ENCODE assay signal across 10 cellular contexts in genomic region chr1:26960625-26960966, GRCh38. TPM values are rescaled to one million over a fixed set of nuclear protein-coding genes. Genes with fewer than 3 reads are reported as not detected.
DNase-seq lines count a peak whose midpoint lies in the region; ATAC-seq, FAIRE-seq and TF ChIP-seq lines count a peak whose summit lies in the region.
"Had no signal": no experiment of that assay in that cellular context is flagged by ENCODE, and none has a peak within 500 bp of the region (broad histone marks: within the 10 kb centered on the region; RNA-seq: fewer than 3 reads in every experiment).

No MANE protein-coding gene starts in this region.

- no peaks in the 10 kb centered on the region for H3K79me2 ChIP-seq in DOHH2 (ENCODE audit: control insufficient read depth, low read length)

- no peaks in the 10 kb centered on the region for H4K20me1 ChIP-seq in DOHH2 (ENCODE audit: control insufficient read depth, insufficient read depth, low read depth, low read length)

- H3K9me2 ChIP-seq in DOHH2 (replicated peaks; ENCODE audit: control insufficient read depth, low read length), result no peaks in the 10 kb centered on the region

- H3K4me3 ChIP-seq in DOHH2 (ENCODE audit: low read length) (peak overlapping the region; percentile 82), fibroblast of villous mesenchyme (ENCODE audit: low read depth, low read length) (peak overlapping the region; percentile 52), pancreas (peak overlapping the region; percentile 84 to 98 (median 88)), SJCRH30 (no peak overlapping the region)

- FAIRE-seq in pancreas (lab: Jason Lieb, UNC), result no peak
- FAIRE-seq: endometrium had no signal

- WGBS in pancreas, 2 donors, result 0 to 1% methylated on average over 3 of the region's 3 CpGs

- peaks cover 15% of the 10 kb centered on the region for H3F3A ChIP-seq in DOHH2 (ENCODE audit: control insufficient read depth, insufficient read depth)

- H3K27ac ChIP-seq in DOHH2 (ENCODE audit: low read depth, low read length), result no peak overlapping the region
- H3K27ac ChIP-seq in VCaP, result peak overlapping the region; percentile 89
- H3K27ac ChIP-seq in pancreas, result peak overlapping the region; percentile 55 to 79 (median 78)
- no peak overlapping the region for H3K27ac ChIP-seq in SJCRH30
- H3K27ac ChIP-seq: neutrophil had no signal

- H3K4me2 ChIP-seq in DOHH2 (ENCODE audit: low read length), result peak overlapping the region; percentile 58

- peaks cover 23% of the 10 kb centered on the region for H3K27me3 ChIP-seq in DOHH2 (ENCODE audit: control insufficient read depth, low read length)
- no peaks in the 10 kb centered on the region for H3K27me3 ChIP-seq in pancreas
- peaks cover 3% of the 10 kb centered on the region; the same call in 1 of the 2 replicates for H3K27me3 ChIP-seq in SJCRH30

- no peak for TF ChIP-seq CTCF in DOHH2 (IDR thresholded peaks at IDR 0.05; ENCODE audit: low read depth, low read length, poor library complexity, severe bottlenecking)
- TF ChIP-seq CTCF in VCaP (conservative IDR thresholded peaks at IDR 0.05), result peak; percentile 5; the same call in 1 of the 2 replicates
- no peak for TF ChIP-seq CTCF in fibroblast of villous mesenchyme (IDR thresholded peaks at IDR 0.05; ENCODE audit: insufficient read depth, low read depth, low read length)
- TF ChIP-seq CTCF in pancreas (IDR thresholded peaks at IDR 0.05), result no peak

- H3K4me1 ChIP-seq in DOHH2 (ENCODE audit: control insufficient read depth, low read length) (peaks cover 16% of the 10 kb centered on the region), pancreas (peaks cover 0 to 17% (median 8%) of the 10 kb centered on the region in 3 donors), SJCRH30 (no peaks in the 10 kb centered on the region)

- intact Hi-C loops in pancreas (cut with DNase I), result no loop called here

- H3K36me3 ChIP-seq in DOHH2 (ENCODE audit: control insufficient read depth, low read length) (no peaks in the 10 kb centered on the region), pancreas (no peaks in the 10 kb centered on the region), SJCRH30 (no peaks in the 10 kb centered on the region)
- H3K36me3 ChIP-seq: neutrophil had no signal

- H3K9me3 ChIP-seq in DOHH2 (ENCODE audit: control insufficient read depth, insufficient read depth, low read length) (no peaks in the 10 kb centered on the region), pancreas (no peaks in the 10 kb centered on the region), SJCRH30 (replicated peaks) (no peaks in the 10 kb centered on the region)
- H3K9me3 ChIP-seq: neutrophil had no signal

- DNase-seq in fibroblast of villous mesenchyme (ENCODE audit: low read depth) (no peak), pancreas (no peak), A172 (ENCODE audit: low spot score) (no peak), SJCRH30 (no peak)

- peak in 3 of 4 donors; percentile 11 to 46 (median 45) for ATAC-seq in pancreas
- ATAC-seq in GM19023 (IDR thresholded peaks at IDR 0.05; ENCODE audit: unreplicated experiment), result no peak
- no peak for ATAC-seq in HG02759 (IDR thresholded peaks at IDR 0.05; ENCODE audit: unreplicated experiment)

RNA-seq across cellular contexts. Expression of gene KDF1, which starts 0.3 kb away (rescaled TPM):
- total RNA-seq in fibroblast of villous mesenchyme (not detected in 2 replicates), pancreas (10 to 100 TPM in 2 of 6 donors, 1 to 10 TPM in 4; 7.2 to 11.7 (median 8.9) TPM)
- 10 to 100 TPM in 1 of 2 donors, 1 to 10 TPM in 1; 8.8 to 13.7 TPM for polyA plus RNA-seq in pancreas
- total RNA-seq in A172 (2014; rRNA removed; shearing (Covaris generic)), result not detected in 2 replicates
- not detected in 2 replicates for total RNA-seq in SJCRH30 (2014; rRNA removed; shearing (Covaris generic))

RNA-seq across cellular contexts. Expression of gene TRNP1, which starts 32.9 kb away (rescaled TPM):
- total RNA-seq in fibroblast of villous mesenchyme (13.2 and 27.6 TPM in 2 replicates), pancreas (10 to 100 TPM; 10.4 to 36.8 (median 18.4) TPM)
- polyA plus RNA-seq in pancreas, result 10 to 100 TPM; 42.1 to 48.2 TPM
- total RNA-seq in A172 (2014; rRNA removed; shearing (Covaris generic)), result 19.3 and 23.9 TPM in 2 replicates
- total RNA-seq in SJCRH30 (2014; rRNA removed; shearing (Covaris generic)), result 0.42 and 0.81 TPM in 2 replicates

RNA-seq across cellular contexts. Expression of gene NUDC, which starts 39.1 kb away (rescaled TPM):
- total RNA-seq in fibroblast of villous mesenchyme, result 19.0 and 21.9 TPM in 2 replicates
- total RNA-seq in pancreas, result 10 to 100 TPM; 25.6 to 42.5 (median 31.5) TPM
- 10 to 100 TPM; 42.8 to 54.1 TPM for polyA plus RNA-seq in pancreas
- 70.8 and 79.2 TPM in 2 replicates for total RNA-seq in A172 (2014; rRNA removed; shearing (Covaris generic))
- total RNA-seq in SJCRH30 (2014; rRNA removed; shearing (Covaris generic)), result 89.7 and 95.5 TPM in 2 replicates

RNA-seq across cellular contexts. Expression of gene NR0B2, which starts 46.8 kb away (rescaled TPM):
- total RNA-seq in fibroblast of villous mesenchyme (not detected in 2 replicates), pancreas (10 to 100 TPM in 4 of 6 donors, 1 to 10 TPM in 2; 7.5 to 29.4 (median 11.4) TPM)
- polyA plus RNA-seq in pancreas, result 10 to 100 TPM; 20.9 to 37.5 TPM
- total RNA-seq in A172 (2014; rRNA removed; shearing (Covaris generic)), result not detected in 2 replicates
- total RNA-seq in SJCRH30 (2014; rRNA removed; shearing (Covaris generic)), result not detected in 2 replicates

RNA-seq across cellular contexts. Expression of gene TENT5B, which starts 52.1 kb away (rescaled TPM):
- total RNA-seq in fibroblast of villous mesenchyme (9.7 and 15.5 TPM in 2 replicates), pancreas (1 to 10 TPM in 1 of 6 donors, under 1 TPM in 5; 0.08 to 2.0 (median 0.61) TPM)
- polyA plus RNA-seq in pancreas, result 1 to 10 TPM; 1.3 to 3.3 TPM
- total RNA-seq in A172 (2014; rRNA removed; shearing (Covaris generic)), result 15.9 and 25.8 TPM in 2 replicates
- total RNA-seq in SJCRH30 (2014; rRNA removed; shearing (Covaris generic)), result 0.04 and 0.10 TPM in 2 replicates

Comparison
In these comparisons a context has a peak if more than half of its experiments do, and no peak if none do; other contexts are left out.
1. H3K27ac ChIP-seq: peak in VCaP (single experiment) and pancreas (4 of 4); none in DOHH2 (single experiment) and SJCRH30 (single experiment).
2. ATAC-seq: peak in pancreas (3 of 4); none in GM19023 (single experiment) and HG02759 (single experiment).